In genomic region chr17:29719469-29719868, GRCh38 we compare ENCODE assay signal across 24 cellular contexts.
"Had no signal": no experiment of that assay in that cellular context is flagged by ENCODE, and none has a peak within 500 bp of the region (broad histone marks: within the 10 kb centered on the region; RNA-seq: fewer than 3 reads in every experiment).

No MANE protein-coding gene starts in this region.

- ATAC-seq: left lobe of liver, upper lobe of right lung had no signal

- H3K27ac ChIP-seq: adrenal gland, ascending aorta, brain microvascular endothelial cell, VCaP had no signal

- H3K27ac Mint-ChIP-seq: activated T-helper 2 cell treated with anti-CD3 and anti-CD28 coated beads, Interferon-gamma antibody, Interleukin-2, Interleukin-4, amounts not matched to agents 10 μg/mL and 5 μg/mL and 100 μg/mL, durations not matched to agents 14 hours and 24 hours and 36 hours; nephron progenitor cell; T-helper 2 cell treated with Interferon-gamma antibody and Interleukin-4, amounts not matched to agents 5 μg/mL and 100 μg/mL, for 36 hours had no signal

- H3K27me3 Mint-ChIP-seq: activated naive CD8-positive, alpha-beta T cell had no signal

- H3K27me3 ChIP-seq: adrenal gland, ascending aorta, brain microvascular endothelial cell, upper lobe of right lung had no signal

- H3K4me3 ChIP-seq: adrenal gland, ascending aorta, lung, upper lobe of right lung had no signal

- H3K4me3 Mint-ChIP-seq: activated naive CD8-positive, alpha-beta T cell; nephron progenitor cell; T-helper 2 cell treated with Interferon-gamma antibody and Interleukin-4, amounts not matched to agents 5 μg/mL and 100 μg/mL, for 36 hours had no signal

- H3K9me3 ChIP-seq: adrenal gland, ascending aorta, upper lobe of right lung had no signal

- H3K9me3 Mint-ChIP-seq: activated T-helper 2 cell treated with anti-CD3 and anti-CD28 coated beads, Interferon-gamma antibody, Interleukin-2, Interleukin-4, amounts not matched to agents 10 μg/mL and 5 μg/mL and 100 μg/mL, durations not matched to agents 14 hours and 24 hours and 36 hours; nephron progenitor cell; T-helper 2 cell treated with Interferon-gamma antibody and Interleukin-4, amounts not matched to agents 5 μg/mL and 100 μg/mL, for 36 hours had no signal

- H3K36me3 ChIP-seq: adrenal gland, ascending aorta, brain microvascular endothelial cell, upper lobe of right lung had no signal

- DNase-seq: activated CD4-positive, alpha-beta T cell treated with anti-CD3 and anti-CD28 coated beads for 1 hour; activated naive CD4-positive, alpha-beta T cell; activated T-cell treated with anti-CD3 and anti-CD28 coated beads, Interleukin-2, amount 50 U/mL, for 1 hour; adrenal gland; brain microvascular endothelial cell; caudate nucleus; dermis blood vessel endothelial cell; effector CD8-positive, alpha-beta T cell; erythroblast; foreskin fibroblast; kidney; nephron progenitor cell; nucleus accumbens; posterior cingulate gyrus; stimulated activated CD4-positive, alpha-beta T cell treated with anti-CD3 and anti-CD28 coated beads, Interleukin-4, amount 100 ng/mL, for 1 hour; stimulated activated naive CD4-positive, alpha-beta T cell treated with Interleukin-2 at 50 U/mL for 16 hours; upper lobe of right lung had no signal

- H3K4me1 ChIP-seq: ascending aorta had no signal
